ENCODE assay signal across 12 cellular contexts in genomic region chr10:88092975-88093374, GRCh38.
DNase-seq lines count a peak whose midpoint lies in the region; ATAC-seq and TF ChIP-seq lines count a peak whose summit lies in the region.
"Had no signal": no experiment of that assay in that cellular context is flagged by ENCODE, and none has a peak within 500 bp of the region (broad histone marks: within the 10 kb centered on the region; RNA-seq: fewer than 3 reads in every experiment).

No MANE protein-coding gene starts in this region.

- TF ChIP-seq EP300 in Ishikawa (IDR thresholded peaks at IDR 0.05; ENCODE audit: borderline replicate concordance): no peak

- H3K4me1 Mint-ChIP-seq in activated CD4-positive, alpha-beta T cell treated with anti-CD3 and anti-CD28 coated beads, Interleukin-2, amount 10 ng/mL, durations not matched to agents 7 days and 5 days: peaks cover 38% of the 10 kb centered on the region
- peaks cover 46% of the 10 kb centered on the region for H3K4me1 Mint-ChIP-seq in stimulated activated effector memory CD8-positive, alpha-beta T cell treated with anti-CD3 and anti-CD28 coated beads, Interleukin-12 subunit alpha, Interleukin-12 subunit beta, amount 100 ng/mL, for 72 hours

- POLR2A ChIA-PET in activated CD4-positive, alpha-beta T cell treated with anti-CD3 and anti-CD28 coated beads, Interleukin-2, amount 10 ng/mL, durations not matched to agents 7 days and 5 days (lab: Charles Lee): no interaction called here

- CTCF ChIA-PET in activated CD4-positive, alpha-beta T cell treated with anti-CD3 and anti-CD28 coated beads, Interleukin-2, amount 10 ng/mL, durations not matched to agents 7 days and 5 days (lab: Charles Lee): interaction anchor here (0.6 to 2.3 kb wide), 3 partner anchors 8 to 232 kb away, joined by 3 to 7 read pairs (median 5); no protein-coding TSS in a partner anchor

- H3K9me3 Mint-ChIP-seq in activated CD4-positive, alpha-beta T cell treated with anti-CD3 and anti-CD28 coated beads, Interleukin-2, amount 10 ng/mL, durations not matched to agents 7 days and 5 days: peaks cover 8% of the 10 kb centered on the region
- no peaks in the 10 kb centered on the region for H3K9me3 Mint-ChIP-seq in stimulated activated effector memory CD8-positive, alpha-beta T cell treated with anti-CD3 and anti-CD28 coated beads, Interleukin-12 subunit alpha, Interleukin-12 subunit beta, amount 100 ng/mL, for 72 hours
- H3K9me3 Mint-ChIP-seq: mesothelial cell of epicardium had no signal

- H3K36me3 Mint-ChIP-seq in activated CD4-positive, alpha-beta T cell treated with anti-CD3 and anti-CD28 coated beads, Interleukin-2, amount 10 ng/mL, durations not matched to agents 7 days and 5 days (ENCODE audit: low read depth): peaks cover 16% of the 10 kb centered on the region
- H3K36me3 Mint-ChIP-seq in stimulated activated effector memory CD8-positive, alpha-beta T cell treated with anti-CD3 and anti-CD28 coated beads, Interleukin-12 subunit alpha, Interleukin-12 subunit beta, amount 100 ng/mL, for 72 hours: peaks cover 7% of the 10 kb centered on the region
- H3K36me3 Mint-ChIP-seq: mesothelial cell of epicardium had no signal

- H3K27ac Mint-ChIP-seq in activated CD4-positive, alpha-beta T cell treated with anti-CD3 and anti-CD28 coated beads, Interleukin-2, amount 10 ng/mL, durations not matched to agents 7 days and 5 days: peak overlapping the region; percentile 71
- peak overlapping the region; percentile 18 for H3K27ac Mint-ChIP-seq in stimulated activated effector memory CD8-positive, alpha-beta T cell treated with anti-CD3 and anti-CD28 coated beads, Interleukin-12 subunit alpha, Interleukin-12 subunit beta, amount 100 ng/mL, for 72 hours
- H3K27ac Mint-ChIP-seq: mesothelial cell of epicardium had no signal

- H3K27me3 Mint-ChIP-seq in activated CD4-positive, alpha-beta T cell treated with anti-CD3 and anti-CD28 coated beads, Interleukin-2, amount 10 ng/mL, durations not matched to agents 7 days and 5 days: peaks cover 38% of the 10 kb centered on the region

- no peak for ATAC-seq in stimulated activated effector memory CD8-positive, alpha-beta T cell treated with anti-CD3 and anti-CD28 coated beads, Interleukin-12 subunit alpha, Interleukin-12 subunit beta, amount 100 ng/mL, for 72 hours
- ATAC-seq in HG03175 (IDR thresholded peaks at IDR 0.05; ENCODE audit: unreplicated experiment): no peak
- ATAC-seq in HG02798 (IDR thresholded peaks at IDR 0.05; ENCODE audit: poor library complexity, unreplicated experiment): no peak

- no peak overlapping the region for H3K4me3 Mint-ChIP-seq in activated CD4-positive, alpha-beta T cell treated with anti-CD3 and anti-CD28 coated beads, Interleukin-2, amount 10 ng/mL, durations not matched to agents 7 days and 5 days
- H3K4me3 Mint-ChIP-seq in stimulated activated effector memory CD8-positive, alpha-beta T cell treated with anti-CD3 and anti-CD28 coated beads, Interleukin-12 subunit alpha, Interleukin-12 subunit beta, amount 100 ng/mL, for 72 hours: no peak overlapping the region
- H3K4me3 Mint-ChIP-seq: mesothelial cell of epicardium had no signal

- no peak for TF ChIP-seq RAD21 in Ishikawa (IDR thresholded peaks at IDR 0.05; ENCODE audit: low read depth)

- no peak for DNase-seq in activated CD4-positive, alpha-beta T cell treated with anti-CD3 and anti-CD28 coated beads, Interleukin-2, amount 10 ng/mL, durations not matched to agents 7 days and 5 days
- DNase-seq in activated CD4-positive, alpha-beta T cell treated with anti-CD3 and anti-CD28 coated beads, Interleukin-2, amount 50 U/mL, for 48 hours: no peak
- DNase-seq in cerebellum (ENCODE audit: low spot score) (peak; percentile 36), GOT3 (lab: John Stamatoyannopoulos, UW) (no peak)
- DNase-seq in stimulated activated effector memory CD8-positive, alpha-beta T cell treated with anti-CD3 and anti-CD28 coated beads, Interleukin-12 subunit alpha, Interleukin-12 subunit beta, amount 100 ng/mL, for 72 hours (ENCODE audit: low spot score in 2 of 2): no peak
- DNase-seq: GF-D8; SIG-M5; stimulated activated CD4-positive, alpha-beta T cell treated with anti-CD3 and anti-CD28 coated beads, Interleukin-1b, Interleukin-23, amount 100 ng/mL, for 48 hours had no signal

TF ChIP-seq in Ishikawa, 13 proteins besides CTCF, POLR2A, EP300 and RAD21:
- no peak for TF ChIP-seq CEBPB (IDR thresholded peaks at IDR 0.05)
- TF ChIP-seq, protein P1, sequence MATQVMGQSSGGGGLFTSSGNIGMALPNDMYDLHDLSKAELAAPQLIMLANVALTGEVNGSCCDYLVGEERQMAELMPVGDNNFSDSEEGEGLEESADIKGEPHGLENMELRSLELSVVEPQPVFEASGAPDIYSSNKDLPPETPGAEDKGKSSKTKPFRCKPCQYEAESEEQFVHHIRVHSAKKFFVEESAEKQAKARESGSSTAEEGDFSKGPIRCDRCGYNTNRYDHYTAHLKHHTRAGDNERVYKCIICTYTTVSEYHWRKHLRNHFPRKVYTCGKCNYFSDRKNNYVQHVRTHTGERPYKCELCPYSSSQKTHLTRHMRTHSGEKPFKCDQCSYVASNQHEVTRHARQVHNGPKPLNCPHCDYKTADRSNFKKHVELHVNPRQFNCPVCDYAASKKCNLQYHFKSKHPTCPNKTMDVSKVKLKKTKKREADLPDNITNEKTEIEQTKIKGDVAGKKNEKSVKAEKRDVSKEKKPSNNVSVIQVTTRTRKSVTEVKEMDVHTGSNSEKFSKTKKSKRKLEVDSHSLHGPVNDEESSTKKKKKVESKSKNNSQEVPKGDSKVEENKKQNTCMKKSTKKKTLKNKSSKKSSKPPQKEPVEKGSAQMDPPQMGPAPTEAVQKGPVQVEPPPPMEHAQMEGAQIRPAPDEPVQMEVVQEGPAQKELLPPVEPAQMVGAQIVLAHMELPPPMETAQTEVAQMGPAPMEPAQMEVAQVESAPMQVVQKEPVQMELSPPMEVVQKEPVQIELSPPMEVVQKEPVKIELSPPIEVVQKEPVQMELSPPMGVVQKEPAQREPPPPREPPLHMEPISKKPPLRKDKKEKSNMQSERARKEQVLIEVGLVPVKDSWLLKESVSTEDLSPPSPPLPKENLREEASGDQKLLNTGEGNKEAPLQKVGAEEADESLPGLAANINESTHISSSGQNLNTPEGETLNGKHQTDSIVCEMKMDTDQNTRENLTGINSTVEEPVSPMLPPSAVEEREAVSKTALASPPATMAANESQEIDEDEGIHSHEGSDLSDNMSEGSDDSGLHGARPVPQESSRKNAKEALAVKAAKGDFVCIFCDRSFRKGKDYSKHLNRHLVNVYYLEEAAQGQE (IDR thresholded peaks at IDR 0.05; ENCODE audit: low read depth): no peak
- TF ChIP-seq TEAD4 (IDR thresholded peaks at IDR 0.05): no peak
- TF ChIP-seq CREB1 (IDR thresholded peaks at IDR 0.05; ENCODE audit: low read depth): no peak
- no peak for TF ChIP-seq YY1 (IDR thresholded peaks at IDR 0.05; ENCODE audit: low read depth)
- TF ChIP-seq, protein P2, sequence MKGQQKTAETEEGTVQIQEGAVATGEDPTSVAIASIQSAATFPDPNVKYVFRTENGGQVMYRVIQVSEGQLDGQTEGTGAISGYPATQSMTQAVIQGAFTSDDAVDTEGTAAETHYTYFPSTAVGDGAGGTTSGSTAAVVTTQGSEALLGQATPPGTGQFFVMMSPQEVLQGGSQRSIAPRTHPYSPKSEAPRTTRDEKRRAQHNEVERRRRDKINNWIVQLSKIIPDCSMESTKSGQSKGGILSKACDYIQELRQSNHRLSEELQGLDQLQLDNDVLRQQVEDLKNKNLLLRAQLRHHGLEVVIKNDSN (IDR thresholded peaks at IDR 0.05): no peak
- no peak for TF ChIP-seq EGR1 (IDR thresholded peaks at IDR 0.05)
- TF ChIP-seq ZBTB7A (IDR thresholded peaks at IDR 0.05; ENCODE audit: low read depth): no peak
- TF ChIP-seq NFIC (IDR thresholded peaks at IDR 0.05): peak; percentile 88
